Comparison of ENCODE assay signal across 8 cellular contexts in genomic region chr19:44745386-44745831, GRCh38. TPM values are rescaled to one million over a fixed set of nuclear protein-coding genes. Genes with fewer than 3 reads are reported as not detected.
DNase-seq lines count a peak whose midpoint lies in the region; ATAC-seq, FAIRE-seq and TF ChIP-seq lines count a peak whose summit lies in the region.

No MANE protein-coding gene starts in this region.

- H3K36me3 ChIP-seq in H1 (ENCODE audit: control insufficient read depth in 2 of 4, insufficient read depth in 4 of 4, low read length in 3 of 4): no peaks in the 10 kb centered on the region

- no peak overlapping the region for H3K4me3 ChIP-seq in H1 (ENCODE audit: extremely low read depth in 1 of 4, insufficient read depth in 2 of 4, low read depth in 3 of 4, low read length in 4 of 4)

- no peaks in the 10 kb centered on the region for H3K9me3 ChIP-seq in H1 (ENCODE audit: insufficient read depth in 2 of 2, low read depth in 1 of 2, low read length in 1 of 2)

- H3K4me3 Mint-ChIP-seq in natural killer cell: peak overlapping the region; percentile 59

- H3K18ac ChIP-seq in H1 (ENCODE audit: extremely low read depth, low read length): no peak overlapping the region; the same call in 1 of the 2 replicates

- H3K27ac ChIP-seq in H1 (ENCODE audit: low read depth, low read length): no peak overlapping the region

- no peaks in the 10 kb centered on the region for H4K20me1 ChIP-seq in H1 (replicated peaks in 1 of 2; ENCODE audit: control insufficient read depth in 1 of 2, insufficient read depth in 2 of 2, low read length in 2 of 2)

- no peak overlapping the region for H4K91ac ChIP-seq in H1 (replicated peaks; ENCODE audit: insufficient read length, low read length)

- no peaks in the 10 kb centered on the region for H3K27me3 Mint-ChIP-seq in natural killer cell (ENCODE audit: low read depth in 2 of 2)

- intact Hi-C loops in natural killer cell (cut with micrococcal nuclease): no loop called here

- no peak for TF ChIP-seq POLR2A in H1 (IDR thresholded peaks at IDR 0.05; ENCODE audit: control extremely low read depth in 1 of 2, low read depth in 2 of 2, low read length in 2 of 2)
- TF ChIP-seq POLR2A in GM18505 (IDR thresholded peaks at IDR 0.05; ENCODE audit: borderline replicate concordance, extremely low read depth, insufficient read depth, insufficient read length): no peak

- TF ChIP-seq RAD21 in H1 (IDR thresholded peaks at IDR 0.05 in 1 of 2, conservative IDR thresholded peaks at IDR 0.05 in 1 of 2; ENCODE audit: low read depth in 2 of 2, low read length in 2 of 2): no peak

- H3K79me1 ChIP-seq in H1 (ENCODE audit: low read depth, low read length): no peaks in the 10 kb centered on the region

- H2AK5ac ChIP-seq in H1 (ENCODE audit: low read depth, low read length): peak overlapping the region; percentile 75; the same call in 1 of the 2 replicates

- H3K27me3 ChIP-seq in H1 (replicated peaks in 1 of 4; ENCODE audit: control insufficient read depth in 3 of 4, extremely low read depth in 1 of 4, insufficient read depth in 3 of 4, low read length in 3 of 4): peaks cover 22 to 49% (median 38%) of the 10 kb centered on the region in 4 experiments

- no peak overlapping the region for H2BK5ac ChIP-seq in H1 (ENCODE audit: low read depth, low read length)

- no peak overlapping the region for H3K9ac ChIP-seq in H1 (replicated peaks in 1 of 4; ENCODE audit: extremely low read depth in 1 of 4, low read depth in 3 of 4, low read length in 3 of 4)

- H3K14ac ChIP-seq in H1 (ENCODE audit: insufficient read length): no peak overlapping the region

- no peak overlapping the region for H4K8ac ChIP-seq in H1 (ENCODE audit: extremely low read depth, insufficient read depth, low read length)

- H2BK12ac ChIP-seq in H1 (ENCODE audit: low read depth, low read length): peak overlapping the region; percentile 60; the same call in 1 of the 2 replicates

- H2BK20ac ChIP-seq in H1 (ENCODE audit: low read length): no peak overlapping the region

- H2AFZ ChIP-seq in H1 (ENCODE audit: low read length): no peak overlapping the region

- 55% methylated on average over 6 of the region's 9 CpGs; no CpG with 5 or more reads in 1 of the 2 experiments for WGBS in H1 (ENCODE audit: extremely low coverage in 1 of 2, insufficient coverage in 1 of 2, insufficient read length in 1 of 2, insufficient replicate concordance in 2 of 2, low coverage in 1 of 2, low lambda C conversion rate in 2 of 2, missing lambda C conversion rate in 1 of 2), 2 experiments

- H3K56ac ChIP-seq in H1 (replicated peaks; ENCODE audit: insufficient read length, low read depth, low read length): peak overlapping the region; percentile 37

- H3K4me1 Mint-ChIP-seq in natural killer cell: peaks cover 28 to 62% of the 10 kb centered on the region in 2 donors

- H3K4ac ChIP-seq in H1 (replicated peaks; ENCODE audit: insufficient read length, low read depth, low read length): no peak overlapping the region

- peaks cover 0 to 7% (median 3%) of the 10 kb centered on the region in 4 experiments; a peak in 3 of 7 replicates for H3K4me1 ChIP-seq in H1 (replicated peaks in 1 of 4; ENCODE audit: control insufficient read depth in 3 of 4, insufficient read depth in 4 of 4, low read length in 3 of 4)

- no peak for TF ChIP-seq EP300 in H1 (IDR thresholded peaks at IDR 0.05; ENCODE audit: borderline replicate concordance in 1 of 2, low read depth in 2 of 2, low read length in 2 of 2)

- peaks cover 12% of the 10 kb centered on the region for H3K23me2 ChIP-seq in H1 (ENCODE audit: low read depth, low read length)

- no peaks in the 10 kb centered on the region for H3K36me3 Mint-ChIP-seq in natural killer cell

- H3K4me2 ChIP-seq in H1 (ENCODE audit: insufficient read depth in 1 of 2, low read depth in 2 of 2, low read length in 2 of 2): no peak overlapping the region

- H3K27ac Mint-ChIP-seq in natural killer cell: peak overlapping the region; percentile 88 to 93

- H3K79me2 ChIP-seq in H1 (ENCODE audit: control insufficient read depth in 1 of 2, insufficient read depth in 2 of 2, low read length in 2 of 2): no peaks in the 10 kb centered on the region

- H2BK15ac ChIP-seq in H1 (ENCODE audit: low read length): no peak overlapping the region

- no peak for FAIRE-seq in H1 (lab: Jason Lieb, UNC)

- CTCF ChIA-PET in H1 (lab: Charles Lee; ENCODE audit: partially characterized antibody): interaction anchor here (0.6 to 9.4 kb wide), 8 partner anchors 10 to 372 kb away, joined by 3 to 91 read pairs (median 4); no protein-coding TSS in a partner anchor

- ATAC-seq in natural killer cell (no peak), GM18505 (IDR thresholded peaks at IDR 0.05; ENCODE audit: unreplicated experiment) (no peak), GM19467 (IDR thresholded peaks at IDR 0.05; ENCODE audit: unreplicated experiment) (no peak)

- DNase-seq in AG20443 (ENCODE audit: low spot score) (peak; percentile 77), NCI-H2196 treated with DMSO at 0.1 percent for 48 hours (lab: John Stamatoyannopoulos, UW; ENCODE audit: unreplicated experiment) (peak; percentile 43), H1 (ENCODE audit: low read depth in 1 of 2, low spot score in 2 of 2) (no peak), natural killer cell (no peak), inferior parietal cortex (ENCODE audit: extremely low spot score) (no peak), cerebellum (ENCODE audit: low spot score) (no peak)

- no peak overlapping the region for H3K23ac ChIP-seq in H1 (ENCODE audit: insufficient read length)

- H4K5ac ChIP-seq in H1 (ENCODE audit: insufficient read length, low read depth, low read length): no peak overlapping the region

- POLR2A ChIA-PET in H1 (lab: Charles Lee; ENCODE audit: partially characterized antibody): interaction anchor here (1.1 to 2.1 kb wide), 4 partner anchors 10 to 20 kb away, joined by 4 read pairs; no protein-coding TSS in a partner anchor

- no peak overlapping the region for H2BK120ac ChIP-seq in H1 (replicated peaks; ENCODE audit: low read depth, low read length)

- TF ChIP-seq CTCF in H1 (IDR thresholded peaks at IDR 0.05; ENCODE audit: control extremely low read depth in 1 of 3, insufficient read depth in 1 of 3, low read depth in 1 of 3, low read length in 3 of 3): no peak
- TF ChIP-seq CTCF in natural killer cell (IDR thresholded peaks at IDR 0.05): no peak

- H3K9me3 Mint-ChIP-seq in natural killer cell: no peaks in the 10 kb centered on the region

TF ChIP-seq in H1, 55 proteins besides CTCF, POLR2A, EP300 and RAD21 (continues in another document):
- TF ChIP-seq BRCA1 (IDR thresholded peaks at IDR 0.05; ENCODE audit: low read depth, low read length) (no peak), EGR1 (IDR thresholded peaks at IDR 0.05; ENCODE audit: borderline replicate concordance, low read depth, low read length) (no peak)

RNA-seq across cellular contexts. Expression of gene BCL3, which starts 3.1 kb away (rescaled TPM):
- 1.7 and 2.4 TPM in 2 replicates for total RNA-seq in H1 (2021; fragmentation: NEBNext Ultra II Directional; extraction: Animal tissue kit (Norgen Biotek cat#: 25700))
- 0.88 and 3.0 TPM in 2 replicates for polyA plus RNA-seq in H1 (2011; rRNA removed)
- polyA plus RNA-seq in H1 (2011; cell fraction: cytosol; rRNA removed): 1.5 TPM
- polyA plus RNA-seq in H1 (2011; cell fraction: nucleus; rRNA removed): 2.2 TPM
- 1.7 to 3.7 TPM (median 2.5 TPM) in 4 replicates for polyA plus RNA-seq in H1 (2012, experiment 1 of 2)
- 2.0 TPM for polyA plus RNA-seq in H1 (2012, experiment 2 of 2)
- polyA plus RNA-seq in H1 (2013, experiment 1 of 2): 2.5 TPM
- 3.0 TPM for polyA plus RNA-seq in H1 (2013, experiment 2 of 2)
- polyA minus RNA-seq in H1 (2011; rRNA and poly(A)+ RNA removed): 0.24 and 0.28 TPM in 2 replicates
- 2.6 TPM for polyA minus RNA-seq in H1 (2011; cell fraction: cytosol; rRNA and poly(A)+ RNA removed)
- polyA minus RNA-seq in H1 (2011; cell fraction: nucleus; rRNA and poly(A)+ RNA removed): 1.2 TPM
- total RNA-seq in natural killer cell (100 to 1,000 TPM; 152 to 199 (median 164) TPM), cerebellum (1.2 TPM)

RNA-seq across cellular contexts. Expression of gene CBLC, which starts 32.3 kb away (rescaled TPM):
- total RNA-seq in H1 (2021; fragmentation: NEBNext Ultra II Directional; extraction: Animal tissue kit (Norgen Biotek cat#: 25700)): 17.4 and 19.2 TPM in 2 replicates
- 35.7 and 53.4 TPM in 2 replicates for polyA plus RNA-seq in H1 (2011; rRNA removed)
- polyA plus RNA-seq in H1 (2011; cell fraction: cytosol; rRNA removed): 29.6 TPM
- 73.8 TPM for polyA plus RNA-seq in H1 (2011; cell fraction: nucleus; rRNA removed)
- 10.4 to 27.8 TPM (median 20.4 TPM) in 4 replicates for polyA plus RNA-seq in H1 (2012, experiment 1 of 2)
- polyA plus RNA-seq in H1 (2012, experiment 2 of 2): 14.5 TPM
- polyA plus RNA-seq in H1 (2013, experiment 1 of 2): 15.0 TPM
- polyA plus RNA-seq in H1 (2013, experiment 2 of 2): 13.7 TPM
- polyA minus RNA-seq in H1 (2011; rRNA and poly(A)+ RNA removed): 20.2 and 26.7 TPM in 2 replicates
- 23.1 TPM for polyA minus RNA-seq in H1 (2011; cell fraction: cytosol; rRNA and poly(A)+ RNA removed)
- 37.0 TPM for polyA minus RNA-seq in H1 (2011; cell fraction: nucleus; rRNA and poly(A)+ RNA removed)
- not detected for total RNA-seq in natural killer cell
- total RNA-seq in cerebellum: 0.82 TPM

RNA-seq across cellular contexts. Expression of gene CEACAM16, which starts 46.5 kb away (rescaled TPM):
- total RNA-seq in H1 (2021; fragmentation: NEBNext Ultra II Directional; extraction: Animal tissue kit (Norgen Biotek cat#: 25700)): not detected in 2 replicates
- not detected in 2 replicates for polyA plus RNA-seq in H1 (2011; rRNA removed)
- not detected for polyA plus RNA-seq in H1 (2011; cell fraction: cytosol; rRNA removed)
- polyA plus RNA-seq in H1 (2011; cell fraction: nucleus; rRNA removed): not detected
- polyA plus RNA-seq in H1 (2012, experiment 1 of 2): not detected in 4 replicates
- polyA plus RNA-seq in H1 (2012, experiment 2 of 2): not detected
- polyA plus RNA-seq in H1 (2013, experiment 1 of 2): not detected
- not detected for polyA plus RNA-seq in H1 (2013, experiment 2 of 2)
- polyA minus RNA-seq in H1 (2011; rRNA and poly(A)+ RNA removed): not detected in 2 replicates
- not detected for polyA minus RNA-seq in H1 (2011; cell fraction: cytosol; rRNA and poly(A)+ RNA removed)
- not detected for polyA minus RNA-seq in H1 (2011; cell fraction: nucleus; rRNA and poly(A)+ RNA removed)
- total RNA-seq in natural killer cell: not detected
- not detected for total RNA-seq in cerebellum

Comparison
In these comparisons a context has a peak if more than half of its experiments do, and no peak if none do; other contexts are left out.
1. DNase-seq: peak in AG20443 (single experiment) and NCI-H2196 treated with DMSO at 0.1 percent for 48 hours (single experiment); none in H1 (0 of 2), natural killer cell (single experiment), inferior parietal cortex (single experiment) and cerebellum (single experiment).
2. RNA of gene BCL3, which starts 3.1 kb away (total RNA-seq): 152 to 199 TPM in natural killer cell; 1.7 to 2.4 TPM in H1 and 1.2 TPM in cerebellum (single experiment); every median in the first group is over 10 times any median in the second.
3. RNA of gene CBLC, which starts 32.3 kb away (total RNA-seq): 17.4 to 19.2 TPM in H1; 0.82 TPM in cerebellum (single experiment) and not detected in natural killer cell; every median in the first group is over 10 times any median in the second.